10 cellular contexts compared by ENCODE assay signal in genomic region chr21:35925497-35925896, GRCh38.
DNase-seq lines count a peak whose midpoint lies in the region; ATAC-seq and TF ChIP-seq lines count a peak whose summit lies in the region.
"Had no signal": no experiment of that assay in that cellular context is flagged by ENCODE, and none has a peak within 500 bp of the region (broad histone marks: within the 10 kb centered on the region; RNA-seq: fewer than 3 reads in every experiment).

No MANE protein-coding gene starts in this region.

- H3K9me2 ChIP-seq in HCT116 (ENCODE audit: insufficient read depth): no peaks in the 10 kb centered on the region

- H3K27ac ChIP-seq in HCT116 (ENCODE audit: low read depth, low read length) (no peak overlapping the region), adrenal gland (peak overlapping the region in 3 of 5 donors; percentile 4 to 66 (median 42))
- H3K27ac ChIP-seq: parathyroid adenoma had no signal

- H3K9me3 ChIP-seq in HCT116 (ENCODE audit: control insufficient read depth in 1 of 2, insufficient read depth in 1 of 2, low read depth in 1 of 2, low read length in 2 of 2): no peaks in the 10 kb centered on the region
- H3K9me3 ChIP-seq in adrenal gland (replicated peaks in 1 of 3): no peaks in the 10 kb centered on the region

- CTCF ChIA-PET in HCT116 (lab: Charles Lee): no interaction called here

- H3K9ac ChIP-seq in HCT116 (ENCODE audit: low read length): no peak overlapping the region
- H3K9ac ChIP-seq: parathyroid adenoma had no signal

- TF ChIP-seq CTCF in HCT116 (IDR thresholded peaks at IDR 0.05 in 2 of 3, conservative IDR thresholded peaks at IDR 0.05 in 1 of 3; ENCODE audit: borderline replicate concordance in 1 of 3, insufficient read depth in 1 of 3, low read depth in 2 of 3, low read length in 2 of 3) (no peak), adrenal gland (IDR thresholded peaks at IDR 0.05) (no peak)

- WGBS in adrenal gland, 4 donors: 21 to 38% (median 31%) methylated on average over 6 of the region's 6 CpGs

- H2AFZ ChIP-seq in HCT116 (ENCODE audit: low read depth, low read length, poor library complexity, severe bottlenecking): peak overlapping the region; percentile 50
- H2AFZ ChIP-seq: parathyroid adenoma had no signal

- peak overlapping the region; percentile 4; the same call in 1 of the 2 replicates for H3K4me2 ChIP-seq in HCT116 (ENCODE audit: low read length)

- H3K36me3 ChIP-seq in HCT116 (ENCODE audit: control insufficient read depth in 1 of 2, insufficient read depth in 2 of 2, low read length in 2 of 2) (no peaks in the 10 kb centered on the region), adrenal gland (replicated peaks in 1 of 2) (no peaks in the 10 kb centered on the region)

- peak; percentile 17 for DNase-seq in AG08395 (ENCODE audit: low spot score)
- DNase-seq in HCT116 (ENCODE audit: low read depth, low spot score): no peak
- DNase-seq in adrenal gland: peak; percentile 54 to 86 (median 74)
- DNase-seq in mucosa of gallbladder (ENCODE audit: low spot score): peak; percentile 74
- DNase-seq in T1000 (lab: John Stamatoyannopoulos, UW): no peak
- DNase-seq: activated effector memory CD4-positive, alpha-beta T cell treated with anti-CD3 and anti-CD28 coated beads, Interleukin-2, amount 50 U/mL, for 16 hours had no signal

- H3K79me2 ChIP-seq in HCT116 (ENCODE audit: insufficient read depth, low read length): no peaks in the 10 kb centered on the region
- H3K79me2 ChIP-seq: parathyroid adenoma had no signal

- ATAC-seq in HCT116 (peak; percentile 36; the same call in 1 of the 2 replicates), HG03095 (IDR thresholded peaks at IDR 0.05; ENCODE audit: unreplicated experiment) (no peak), HG02642 (IDR thresholded peaks at IDR 0.05; ENCODE audit: poor library complexity, unreplicated experiment) (no peak), HG03097 (IDR thresholded peaks at IDR 0.05; ENCODE audit: low FRiP score, unreplicated experiment) (no peak)

- H3K4me1 ChIP-seq in HCT116 (ENCODE audit: control insufficient read depth in 1 of 2, insufficient read depth in 2 of 2, low read length in 2 of 2): peaks cover 0 to 12% of the 10 kb centered on the region in 2 experiments; a peak in 1 of 4 replicates
- H3K4me1 ChIP-seq in adrenal gland (replicated peaks in 1 of 2): peaks cover 9 to 11% of the 10 kb centered on the region in 2 donors
- H3K4me1 ChIP-seq: parathyroid adenoma had no signal

- no peak for TF ChIP-seq RAD21 in HCT116 (IDR thresholded peaks at IDR 0.05; ENCODE audit: low read depth)

- TF ChIP-seq POLR2A in HCT116 (IDR thresholded peaks at IDR 0.05; ENCODE audit: borderline replicate concordance, extremely low read depth, insufficient read depth, insufficient read length): no peak
- no peak for TF ChIP-seq POLR2A in adrenal gland (IDR thresholded peaks at IDR 0.05)

- no TSS peak for BruUV-seq in HCT116 (replicated peaks; lab: Mats Ljungman, UMichigan)

- RAD21 ChIA-PET in HCT116 (lab: Charles Lee; ENCODE audit: low non-redundant PET in 1 of 2, low total read pairs in 2 of 2, uncharacterized antibody in 2 of 2, unreplicated experiment in 2 of 2): no interaction called here

- no peak overlapping the region for H3K4me3 ChIP-seq in HCT116 (replicated peaks in 1 of 2; ENCODE audit: low read depth in 1 of 2, low read length in 2 of 2)
- H3K4me3 ChIP-seq in adrenal gland: no peak overlapping the region

- POLR2A ChIA-PET in HCT116 (lab: Charles Lee): no interaction called here

- H3K27me3 ChIP-seq in HCT116 (ENCODE audit: insufficient read depth, low read length) (no peaks in the 10 kb centered on the region), adrenal gland (no peaks in the 10 kb centered on the region)

- intact Hi-C loops in HCT116 (cut with micrococcal nuclease) (no loop called here), adrenal gland (cut with DNase I) (no loop called here)

- no peaks in the 10 kb centered on the region for H4K20me1 ChIP-seq in HCT116 (ENCODE audit: insufficient read depth)

TF ChIP-seq in HCT116, 20 proteins besides CTCF, POLR2A, EP300 and RAD21:
- TF ChIP-seq REST (IDR thresholded peaks at IDR 0.05; ENCODE audit: low read depth) (no peak), TCF7L2 (IDR thresholded peaks at IDR 0.05; ENCODE audit: borderline replicate concordance, extremely low read depth, insufficient read depth, insufficient read length) (peak; percentile 65), ELF1 (IDR thresholded peaks at IDR 0.05; ENCODE audit: borderline replicate concordance, low read depth) (no peak), EZH2phosphoT487 (IDR thresholded peaks at IDR 0.05; ENCODE audit: borderline replicate concordance) (no peak)

Comparison
In these comparisons a context has a peak if more than half of its experiments do, and no peak if none do; other contexts are left out.
1. DNase-seq: peak in AG08395 (single experiment), adrenal gland (7 of 7) and mucosa of gallbladder (single experiment); none in HCT116 (single experiment) and T1000 (single experiment).